ENCODE assay signal across 9 cellular contexts in the genomic region with DNA sequence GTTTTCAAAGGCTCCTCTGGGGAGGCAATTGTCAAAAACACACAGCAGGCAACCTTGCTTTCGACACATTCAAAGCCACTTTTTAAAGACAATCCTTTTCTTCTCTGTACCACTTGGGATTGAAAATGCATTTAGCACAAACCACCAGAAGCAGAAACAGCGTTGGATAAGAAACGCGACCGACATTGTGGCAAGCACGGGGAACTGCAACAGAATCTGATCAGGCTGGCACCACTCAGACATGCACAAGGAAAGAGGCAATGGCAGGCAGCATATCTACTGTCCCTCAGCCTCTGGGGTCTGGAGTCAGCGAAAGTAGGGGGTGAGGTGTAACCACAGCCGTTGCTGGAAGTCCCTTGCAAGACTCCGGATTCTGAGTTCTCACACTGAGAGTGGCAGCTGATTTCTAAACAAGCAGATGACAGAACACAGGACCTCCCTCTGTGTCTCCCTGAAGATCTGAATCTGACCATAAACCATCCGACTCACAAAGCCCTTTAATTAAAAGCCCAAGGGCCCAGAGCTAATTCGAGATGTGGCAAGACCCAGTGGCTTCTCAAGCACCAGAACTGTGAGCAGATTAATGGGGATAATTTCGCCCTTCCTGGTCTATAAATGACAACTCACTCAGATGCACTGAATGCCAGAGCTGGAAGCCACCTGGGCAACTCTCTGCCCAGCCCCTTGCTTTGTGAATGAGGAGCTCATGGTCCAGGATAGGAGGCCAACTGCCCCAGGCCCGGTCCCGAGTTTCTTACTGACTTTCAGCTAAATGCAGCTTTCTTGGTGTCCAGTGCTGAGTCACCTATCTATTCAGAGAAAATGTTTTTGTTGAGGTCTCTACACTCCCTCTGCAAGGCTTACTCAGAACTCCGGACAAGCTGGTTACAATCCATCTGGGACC. TPM values are rescaled to one million over a fixed set of nuclear protein-coding genes. Genes with fewer than 3 reads are reported as not detected.
DNase-seq lines count a peak whose midpoint lies in the region; ATAC-seq and TF ChIP-seq lines count a peak whose summit lies in the region.
"Had no signal": no experiment of that assay in that cellular context is flagged by ENCODE, and none has a peak within 500 bp of the region (broad histone marks: within the 10 kb centered on the region; RNA-seq: fewer than 3 reads in every experiment).

No MANE protein-coding gene starts in this region.

- no peak for TF ChIP-seq CTCF in vagina (IDR thresholded peaks at IDR 0.05)

- no peaks in the 10 kb centered on the region for H3K36me3 ChIP-seq in vagina

- peaks cover 64% of the 10 kb centered on the region for H3K4me1 ChIP-seq in vagina

- no peaks in the 10 kb centered on the region for H3K27me3 ChIP-seq in vagina

- H3K4me3 ChIP-seq in vagina: no peak overlapping the region

- DNase-seq in left cardiac atrium (no peak), cardiac septum (ENCODE audit: low spot score) (no peak), SK-N-DZ (ENCODE audit: low spot score) (peak; percentile 57), islet precursor cell (peak; percentile 80), vagina (ENCODE audit: extremely low spot score in 2 of 2) (no peak), NCI-H1694 (lab: John Stamatoyannopoulos, UW) (no peak)
- DNase-seq: CD4-positive, alpha-beta T cell had no signal

- no peaks in the 10 kb centered on the region for H3K9me3 ChIP-seq in vagina

- TF ChIP-seq POLR2A in vagina (IDR thresholded peaks at IDR 0.05): no peak

- peak; percentile 9 to 25 for ATAC-seq in left cardiac atrium
- no peak for ATAC-seq in GM19467 (IDR thresholded peaks at IDR 0.05; ENCODE audit: unreplicated experiment)
- ATAC-seq in HG02852 (IDR thresholded peaks at IDR 0.05; ENCODE audit: unreplicated experiment): no peak

- intact Hi-C loops in left cardiac atrium (cut with DNase I): no loop called here
- intact Hi-C loops in cardiac septum (cut with DNase I): no loop called here
- intact Hi-C loops in vagina (cut with DNase I): no loop called here

- peak overlapping the region; percentile 53 for H3K27ac ChIP-seq in vagina

RNA-seq across cellular contexts. Expression of a gene that starts 29.6 kb away (rescaled TPM):
- 1 to 10 TPM; 4.9 to 7.2 TPM for total RNA-seq in left cardiac atrium
- 3.7 TPM for total RNA-seq in cardiac septum
- polyA plus RNA-seq in SK-N-DZ (2014; cell fraction: cytosol; rRNA removed): 1.3 and 1.5 TPM in 2 replicates
- polyA plus RNA-seq in SK-N-DZ (2014; cell fraction: nucleus; rRNA removed): 1.2 and 1.5 TPM in 2 replicates
- 12.5 TPM for total RNA-seq in vagina

Comparison
In these comparisons a context has a peak if more than half of its experiments do, and no peak if none do; other contexts are left out.
1. ATAC-seq: peak in left cardiac atrium (2 of 2); none in GM19467 (single experiment) and HG02852 (single experiment).
2. DNase-seq: peak in SK-N-DZ (single experiment) and islet precursor cell (single experiment); none in left cardiac atrium (single experiment), cardiac septum (single experiment), vagina (0 of 2) and NCI-H1694 (single experiment).